Comparison of ENCODE assay signal across 20 cellular contexts in genomic region chr12:3770891-3771290, GRCh38. TPM values are rescaled to one million over a fixed set of nuclear protein-coding genes. Genes with fewer than 3 reads are reported as not detected.
DNase-seq lines count a peak whose midpoint lies in the region; ATAC-seq and TF ChIP-seq lines count a peak whose summit lies in the region.
"Had no signal": no experiment of that assay in that cellular context is flagged by ENCODE, and none has a peak within 500 bp of the region (broad histone marks: within the 10 kb centered on the region; RNA-seq: fewer than 3 reads in every experiment).

No MANE protein-coding gene starts in this region.

- no peak for TF ChIP-seq CTCF in body of pancreas (IDR thresholded peaks at IDR 0.05)

- H3K9ac ChIP-seq in adipocyte (ENCODE audit: low read length) = no peak overlapping the region

- H3K36me3 ChIP-seq in adipocyte (ENCODE audit: control insufficient read depth, insufficient read depth, low read length, severe bottlenecking) (no peaks in the 10 kb centered on the region), body of pancreas (replicated peaks in 1 of 2; ENCODE audit: insufficient read depth in 1 of 2, low read depth in 2 of 2) (no peaks in the 10 kb centered on the region)
- H3K36me3 ChIP-seq: right lobe of liver, upper lobe of right lung had no signal

- intact Hi-C loops in body of pancreas (cut with DNase I) = loop anchor here (10.0 kb wide), 2 partner anchors 116 to 466 kb away; no protein-coding TSS in a partner anchor

- WGBS in body of pancreas, 2 donors = 100% methylated on average over 1 of the region's 1 CpG

- no peak overlapping the region for H3K4me3 ChIP-seq in adipocyte (ENCODE audit: low read length)
- H3K4me3 ChIP-seq in body of pancreas = no peak overlapping the region
- H3K4me3 ChIP-seq: lung, right lobe of liver, upper lobe of right lung had no signal

- TF ChIP-seq POLR2A in body of pancreas (IDR thresholded peaks at IDR 0.05) = no peak

- H3K9me3 ChIP-seq in adipocyte (ENCODE audit: control insufficient read depth, low read length) = no peaks in the 10 kb centered on the region
- H3K9me3 ChIP-seq in body of pancreas = no peaks in the 10 kb centered on the region
- H3K9me3 ChIP-seq: right lobe of liver, upper lobe of right lung had no signal

- ATAC-seq in body of pancreas (no peak), GM18502 (IDR thresholded peaks at IDR 0.05; ENCODE audit: poor library complexity, unreplicated experiment) (no peak)
- ATAC-seq: activated CD8-positive, alpha-beta memory T cell treated with anti-CD3 and anti-CD28 coated beads, Interleukin-2, amount 10 ng/mL, durations not matched to agents 7 days and 5 days; right lobe of liver; upper lobe of right lung had no signal

- DNase-seq in A172 (ENCODE audit: low spot score) = peak; percentile 5
- DNase-seq in HCEC 1CT = peak; percentile 91
- DNase-seq in adipocyte (ENCODE audit: low read depth) = peak; percentile 37
- peak; percentile 64 for DNase-seq in fibroblast of the conjunctiva (ENCODE audit: low read depth)
- DNase-seq in superior temporal gyrus (ENCODE audit: extremely low spot score) = no peak
- no peak for DNase-seq in NCI-H2081 (lab: John Stamatoyannopoulos, UW)
- DNase-seq in body of pancreas = no peak
- DNase-seq: 8988T; activated CD8-positive, alpha-beta memory T cell treated with anti-CD3 and anti-CD28 coated beads, Interleukin-2, amount 10 ng/mL, durations not matched to agents 7 days and 5 days; activated naive CD4-positive, alpha-beta T cell treated with anti-CD3 and anti-CD28 coated beads for 36 hours; cerebellar nuclear complex; GOT3; NCI-H1105 treated with DMSO at 0.1 percent for 48 hours; NCI-H345; right lobe of liver; stimulated activated CD4-positive, alpha-beta T cell treated with anti-CD3 and anti-CD28 coated beads, Interleukin-4, amount 100 ng/mL, for 4 hours; upper lobe of right lung had no signal

- H3K4me1 ChIP-seq in adipocyte (ENCODE audit: control insufficient read depth, insufficient read depth, low read length) = no peaks in the 10 kb centered on the region
- H3K4me1 ChIP-seq in body of pancreas = no peaks in the 10 kb centered on the region
- H3K4me1 ChIP-seq: right lobe of liver, upper lobe of right lung had no signal

- H3K27me3 ChIP-seq in adipocyte (replicated peaks; ENCODE audit: control insufficient read depth, insufficient read depth, low read length) (no peaks in the 10 kb centered on the region), body of pancreas (no peaks in the 10 kb centered on the region)
- H3K27me3 ChIP-seq: right lobe of liver, upper lobe of right lung had no signal

- no peak overlapping the region for H3K27ac ChIP-seq in body of pancreas
- H3K27ac ChIP-seq: right lobe of liver, upper lobe of right lung, VCaP had no signal

RNA-seq across cellular contexts. Expression of gene CRACR2A, which starts 18.0 kb away (rescaled TPM):
- total RNA-seq in A172 (2014; rRNA removed; shearing (Covaris generic)) = not detected in 2 replicates
- total RNA-seq in body of pancreas = 10 to 100 TPM in 1 of 2 donors, 1 to 10 TPM in 1; 7.0 to 13.8 TPM

Comparison
In these comparisons a context has a peak if more than half of its experiments do, and no peak if none do; other contexts are left out.
1. DNase-seq: peak in A172 (single experiment), HCEC 1CT (single experiment), adipocyte (single experiment) and fibroblast of the conjunctiva (single experiment); none in superior temporal gyrus (single experiment), NCI-H2081 (0 of 2) and body of pancreas (0 of 4).